1 cellular context compared by ENCODE assay signal in the genomic region with DNA sequence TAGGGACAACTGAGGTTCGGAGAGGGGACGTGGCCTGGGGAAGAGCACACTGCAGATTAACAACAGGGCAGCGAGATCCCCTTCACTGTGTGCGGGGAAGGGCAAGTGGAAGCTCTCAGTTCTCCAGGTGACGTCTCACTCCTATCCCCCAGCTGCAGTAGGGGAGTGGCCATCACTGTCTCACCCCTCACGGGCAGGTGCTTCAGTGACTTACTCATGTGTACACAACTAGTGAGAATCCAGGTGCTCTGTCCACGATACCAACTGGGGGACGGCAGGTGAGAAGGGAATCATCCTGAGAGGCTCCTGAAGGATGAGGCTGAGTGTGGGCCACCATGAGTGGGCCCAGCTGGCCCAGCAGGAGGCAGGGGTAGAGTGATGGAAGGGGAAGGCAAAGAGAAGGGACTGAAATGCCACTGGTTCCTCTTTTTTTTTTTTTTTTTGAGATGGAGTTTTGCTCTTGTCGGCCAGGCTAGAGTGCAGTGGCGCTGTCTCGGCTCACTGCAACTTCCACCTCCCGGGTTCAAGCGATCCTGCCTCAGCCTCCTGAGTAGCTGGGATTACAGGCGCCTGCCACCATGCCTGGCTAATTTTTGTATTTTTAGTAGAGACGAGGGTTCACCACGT.
TF ChIP-seq lines count a peak whose summit lies in the region.

No MANE protein-coding gene starts in this region.

TF ChIP-seq in K562, 482 proteins besides CTCF, POLR2A, EP300 and RAD21 (continued from another document):
- TF ChIP-seq SPI1 (IDR thresholded peaks at IDR 0.05; ENCODE audit: borderline replicate concordance, low read depth, low read length): 0 out of 2 replicates have a peak, but pooled peaks have one; percentile 14
- TF ChIP-seq BRF1 (IDR thresholded peaks at IDR 0.05; ENCODE audit: borderline replicate concordance, extremely low read depth, insufficient read length): no peak
- no peak for TF ChIP-seq POU5F1 (IDR thresholded peaks at IDR 0.05; ENCODE audit: borderline replicate concordance, low read depth, low read length, partially characterized antibody)
- no peak for TF ChIP-seq RBFOX2 (IDR thresholded peaks at IDR 0.05; ENCODE audit: low read depth, low read length)
- TF ChIP-seq, protein P1, sequence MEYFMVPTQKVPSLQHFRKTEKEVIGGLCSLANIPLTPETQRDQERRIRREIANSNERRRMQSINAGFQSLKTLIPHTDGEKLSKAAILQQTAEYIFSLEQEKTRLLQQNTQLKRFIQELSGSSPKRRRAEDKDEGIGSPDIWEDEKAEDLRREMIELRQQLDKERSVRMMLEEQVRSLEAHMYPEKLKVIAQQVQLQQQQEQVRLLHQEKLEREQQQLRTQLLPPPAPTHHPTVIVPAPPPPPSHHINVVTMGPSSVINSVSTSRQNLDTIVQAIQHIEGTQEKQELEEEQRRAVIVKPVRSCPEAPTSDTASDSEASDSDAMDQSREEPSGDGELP (CRISPR knock-in tag; IDR thresholded peaks at IDR 0.05; ENCODE audit: borderline replicate concordance): peak; percentile 44; the same call in 1 of the 2 replicates
TF ChIP-seq in K562: peak in this region for 3.
